In the genomic region with DNA sequence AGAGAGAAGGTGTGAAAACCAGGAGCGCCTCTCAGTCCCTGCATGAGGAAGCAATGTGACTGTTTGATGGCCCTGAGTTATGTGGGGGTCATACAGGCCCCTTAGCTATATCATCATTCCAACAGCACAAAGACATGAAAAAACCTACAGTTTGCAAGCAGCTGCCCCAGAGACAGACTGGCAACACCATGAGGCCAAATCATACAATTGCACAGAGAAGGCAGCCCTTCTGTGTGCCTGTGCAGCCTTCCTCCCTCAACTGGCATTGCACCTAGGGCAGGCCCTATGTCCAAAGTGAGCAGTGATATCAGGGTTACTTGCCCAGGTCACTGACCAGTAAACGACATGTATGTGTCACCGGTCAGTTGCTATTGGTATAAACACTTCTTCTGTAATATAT, we compare ENCODE assay signal across 19 cellular contexts. TPM values are rescaled to one million over a fixed set of nuclear protein-coding genes. Genes with fewer than 3 reads are reported as not detected.
A peak's percentile ranks its signal among the peaks of the same experiment; 100 is the strongest.
DNase-seq lines count a peak whose midpoint lies in the region; ATAC-seq and TF ChIP-seq lines count a peak whose summit lies in the region.
"Had no signal": no experiment of that assay in that cellular context is flagged by ENCODE, and none has a peak within 500 bp of the region (broad histone marks: within the 10 kb centered on the region; RNA-seq: fewer than 3 reads in every experiment).

No MANE protein-coding gene starts in this region.

- H3K9me3 ChIP-seq in breast epithelium (no peaks in the 10 kb centered on the region), H9 (ENCODE audit: control insufficient read depth, low read depth, low read length) (no peaks in the 10 kb centered on the region), spleen (no peaks in the 10 kb centered on the region), aorta (ENCODE audit: control insufficient read depth, low read length) (no peaks in the 10 kb centered on the region)
- H3K9me3 ChIP-seq: MG63 had no signal

- no peak overlapping the region for H3K14ac ChIP-seq in H9 (ENCODE audit: insufficient read depth, low read length)

- H3K36me3 Mint-ChIP-seq in MCF 10A (ENCODE audit: insufficient read depth, unreplicated experiment) (no peaks in the 10 kb centered on the region), H9 (ENCODE audit: insufficient read depth in 1 of 3, low read depth in 3 of 3) (no peaks in the 10 kb centered on the region)

- H3K79me1 ChIP-seq in H9 (ENCODE audit: insufficient read depth, low read depth, low read length, poor library complexity, severe bottlenecking): no peaks in the 10 kb centered on the region

- no peaks in the 10 kb centered on the region for H3K4me1 Mint-ChIP-seq in MCF 10A (ENCODE audit: insufficient read depth, unreplicated experiment)
- no peaks in the 10 kb centered on the region for H3K4me1 Mint-ChIP-seq in H9

- TF ChIP-seq POLR2A in breast epithelium (IDR thresholded peaks at IDR 0.05) (no peak), spleen (IDR thresholded peaks at IDR 0.05) (no peak)

- H2BK120ac ChIP-seq in H9 (ENCODE audit: low read depth, low read length, poor library complexity, severe bottlenecking): no peak overlapping the region

- H3K27ac ChIP-seq in breast epithelium (no peak overlapping the region), H9 (ENCODE audit: insufficient read length, low read depth, low read length) (no peak overlapping the region), spleen (no peak overlapping the region), aorta (ENCODE audit: low read depth in 1 of 2, low read length in 2 of 2) (no peak overlapping the region)
- H3K27ac ChIP-seq: C4-2B, KMS-11, PC-9 had no signal

- no peak overlapping the region for H3K4me3 Mint-ChIP-seq in MCF 10A (ENCODE audit: unreplicated experiment)
- H3K4me3 Mint-ChIP-seq in H9: no peak overlapping the region

- H3K56ac ChIP-seq in H9 (ENCODE audit: insufficient read length, low read depth, low read length): no peak overlapping the region

- no peak overlapping the region for H3K4ac ChIP-seq in H9 (ENCODE audit: low read depth, low read length)

- H3K4me3 ChIP-seq in breast epithelium (no peak overlapping the region), spleen (no peak overlapping the region), aorta (ENCODE audit: low read length in 2 of 2) (no peak overlapping the region)
- H3K4me3 ChIP-seq: MG63, PC-9 had no signal

- no peaks in the 10 kb centered on the region for H4K20me1 ChIP-seq in H9 (ENCODE audit: control insufficient read depth, insufficient read depth, insufficient read length)

- no peak overlapping the region for H2AFZ ChIP-seq in H9 (ENCODE audit: low read length)
- H2AFZ ChIP-seq: PC-9 had no signal

- no CpG with 5 or more reads among the region's 3 CpGs for WGBS in H9 (ENCODE audit: extremely low coverage, insufficient read length, low lambda C conversion rate)
- WGBS in spleen, 5 donors: 76 to 83% (median 80%) methylated on average over 3 of the region's 3 CpGs
- 82% methylated on average over 3 of the region's 3 CpGs for WGBS in aorta, 2 donors

- no peak overlapping the region for H4K5ac ChIP-seq in H9 (ENCODE audit: insufficient read length, low read depth, low read length)

- no peak overlapping the region for H4K8ac ChIP-seq in H9 (replicated peaks; ENCODE audit: insufficient read length, low read depth, low read length)

- H3K27me3 ChIP-seq in breast epithelium (peaks cover 0 to 6% of the 10 kb centered on the region in 2 donors), H9 (ENCODE audit: insufficient read depth, low read length) (no peaks in the 10 kb centered on the region), spleen (replicated peaks in 1 of 7) (peaks cover 0 to 6% (median 0%) of the 10 kb centered on the region in 7 donors), aorta (ENCODE audit: control insufficient read depth in 1 of 2, insufficient read depth in 2 of 2, low read length in 1 of 2) (peaks cover 0 to 4% of the 10 kb centered on the region in 2 donors)
- H3K27me3 ChIP-seq: MG63 had no signal

- no peaks in the 10 kb centered on the region for H3K36me3 ChIP-seq in breast epithelium
- H3K36me3 ChIP-seq in spleen: no peaks in the 10 kb centered on the region
- no peaks in the 10 kb centered on the region for H3K36me3 ChIP-seq in aorta (ENCODE audit: control insufficient read depth in 1 of 2, insufficient read depth in 2 of 2, low read length in 1 of 2)
- H3K36me3 ChIP-seq: MG63 had no signal

- H3K9me3 Mint-ChIP-seq in MCF 10A (ENCODE audit: unreplicated experiment) (no peaks in the 10 kb centered on the region), H9 (no peaks in the 10 kb centered on the region)

- H3K4me2 ChIP-seq in H9 (ENCODE audit: insufficient read depth, insufficient read length, low read length): no peak overlapping the region
- H3K4me2 ChIP-seq: KMS-11, PC-9 had no signal

- H3K9ac ChIP-seq in H9 (ENCODE audit: extremely low read depth, insufficient read length, low read length): no peak overlapping the region
- H3K9ac ChIP-seq: KMS-11 had no signal

- H3K23ac ChIP-seq in H9 (ENCODE audit: insufficient read length, low read depth, low read length): no peak overlapping the region

- POLR2A ChIA-PET in MCF 10A (lab: Yijun Ruan, JAX): no interaction called here

- ATAC-seq in left lobe of liver: peak; percentile 5
- ATAC-seq in aorta (ENCODE audit: low FRiP score): no peak
- ATAC-seq: HCT116 had no signal

- DNase-seq in breast epithelium (ENCODE audit: low spot score in 2 of 2) (peak; percentile 9 to 14), MCF 10A (ENCODE audit: unreplicated experiment) (no peak), H9 (peak; percentile 23), left lobe of liver (ENCODE audit: low spot score) (peak; percentile 46), spleen (peak; percentile 46), HUDEP-2 (lab: John Stamatoyannopoulos, UW; ENCODE audit: unreplicated experiment in 76 of 76) (no peak), occipital lobe (lab: John Stamatoyannopoulos, UW) (no peak), aorta (no peak)
- DNase-seq: DMS 273 treated with DMSO at 0.1 percent for 48 hours, GF-D8, MG63, NCI-H1092 treated with DMSO at 0.1 percent for 48 hours, NCI-H510A treated with DMSO at 0.1 percent for 48 hours, PC-9 had no signal

- H3T11ph ChIP-seq in H9 (ENCODE audit: low read length): no peak overlapping the region

- H2BK5ac ChIP-seq in H9 (ENCODE audit: insufficient read length, low read length): no peak overlapping the region

- no peaks in the 10 kb centered on the region for H3K4me1 ChIP-seq in breast epithelium
- no peaks in the 10 kb centered on the region for H3K4me1 ChIP-seq in H9 (ENCODE audit: insufficient read depth, low read length)
- H3K4me1 ChIP-seq in spleen: no peaks in the 10 kb centered on the region
- H3K4me1 ChIP-seq in aorta (ENCODE audit: control insufficient read depth in 1 of 2, insufficient read depth in 2 of 2, low read length in 2 of 2): no peaks in the 10 kb centered on the region

- TF ChIP-seq CTCF in breast epithelium (IDR thresholded peaks at IDR 0.05): no peak
- TF ChIP-seq CTCF in MCF 10A (IDR thresholded peaks at IDR 0.05; ENCODE audit: unreplicated experiment): no peak
- TF ChIP-seq CTCF in H9 (conservative IDR thresholded peaks at IDR 0.05): no peak
- TF ChIP-seq CTCF in spleen (IDR thresholded peaks at IDR 0.05 in 8 of 11, conservative IDR thresholded peaks at IDR 0.05 in 3 of 11): no peak

- H4K91ac ChIP-seq in H9 (ENCODE audit: insufficient read length, low read depth, low read length): no peak overlapping the region

- H3K27ac Mint-ChIP-seq in MCF 10A (ENCODE audit: low read depth, unreplicated experiment) (no peak overlapping the region), H9 (peak overlapping the region in 1 of 3 experiments; percentile 41; a peak in 1 of 7 replicates)

- H2BK20ac ChIP-seq in H9 (ENCODE audit: low read depth, low read length, poor library complexity, severe bottlenecking): no peak overlapping the region

- no TSS peak for BruUV-seq in MCF 10A (replicated peaks; lab: Mats Ljungman, UMichigan)

- intact Hi-C loops in breast epithelium (cut with DNase I; ENCODE audit: low total_unique reads): no loop called here
- intact Hi-C loops in MCF 10A (cut with micrococcal nuclease): no loop called here
- intact Hi-C loops in spleen (cut with DNase I; ENCODE audit: low total_unique reads): no loop called here
- intact Hi-C loops in aorta (cut with DNase I): no loop called here

- no peak overlapping the region for H2BK15ac ChIP-seq in H9 (ENCODE audit: low read depth, low read length)

- H3K18ac ChIP-seq in H9 (ENCODE audit: insufficient read length, low read depth, low read length): no peak overlapping the region

- no peaks in the 10 kb centered on the region for H3K79me2 ChIP-seq in H9 (ENCODE audit: insufficient read depth, low read length)

- CTCF ChIA-PET in MCF 10A (lab: Yijun Ruan, JAX): interaction anchor here (0.9 kb wide), 1 partner anchor 9 kb away, joined by 3 read pairs; no protein-coding TSS in a partner anchor

- H3K23me2 ChIP-seq in H9 (ENCODE audit: insufficient read length, low read depth, low read length, poor library complexity, severe bottlenecking): no peaks in the 10 kb centered on the region

- no peak overlapping the region for H2AK5ac ChIP-seq in H9 (ENCODE audit: insufficient read length, low read length)

- H3K27me3 Mint-ChIP-seq in MCF 10A (ENCODE audit: insufficient read depth, unreplicated experiment) (no peaks in the 10 kb centered on the region), H9 (ENCODE audit: low read depth) (peaks cover 3% of the 10 kb centered on the region; the same call in 1 of the 2 replicates)

- no peak overlapping the region for H2BK12ac ChIP-seq in H9 (ENCODE audit: insufficient read length, low read depth, low read length)

RNA-seq across cellular contexts. Expression of gene GPRIN2, which starts 41.6 kb away (rescaled TPM):
- total RNA-seq in breast epithelium: 1 to 10 TPM in 2 of 3 donors, not detected in 1; 5.9 to 6.9 TPM
- not detected in 2 replicates for total RNA-seq in MCF 10A (2022)
- total RNA-seq in H9 (2021): 10.1 and 10.5 TPM in 2 replicates
- 1.1 TPM for total RNA-seq in left lobe of liver
- not detected for total RNA-seq in spleen
- not detected for polyA plus RNA-seq in spleen
- 19.3 TPM for total RNA-seq in occipital lobe
- total RNA-seq in aorta: 1 to 10 TPM in 1 of 2 donors, under 1 TPM in 1; 0.36 to 1.2 TPM
- polyA plus RNA-seq in aorta: 1 to 10 TPM in 1 of 2 donors, under 1 TPM in 1; 0.54 to 4.0 TPM
- total RNA-seq: A673 had no signal

RNA-seq across cellular contexts. Expression of gene NPY4R, which starts 49.1 kb away (rescaled TPM):
- total RNA-seq in breast epithelium: not detected
- not detected in 2 replicates for total RNA-seq in MCF 10A (2022)
- not detected in 2 replicates for total RNA-seq in H9 (2021)
- not detected for total RNA-seq in left lobe of liver
- not detected for total RNA-seq in spleen
- not detected for polyA plus RNA-seq in spleen
- total RNA-seq in occipital lobe: not detected
- not detected for total RNA-seq in aorta
- not detected for polyA plus RNA-seq in aorta
- total RNA-seq: A673, Daoy had no signal

Comparison
In these comparisons a context has a peak if more than half of its experiments do, and no peak if none do; other contexts are left out.
1. DNase-seq: peak in breast epithelium (2 of 2), H9 (single experiment), left lobe of liver (single experiment) and spleen (single experiment); none in MCF 10A (single experiment), HUDEP-2 (0 of 76), occipital lobe (single experiment) and aorta (0 of 2).